Comparison of ENCODE assay signal across 8 cellular contexts in the genomic region with DNA sequence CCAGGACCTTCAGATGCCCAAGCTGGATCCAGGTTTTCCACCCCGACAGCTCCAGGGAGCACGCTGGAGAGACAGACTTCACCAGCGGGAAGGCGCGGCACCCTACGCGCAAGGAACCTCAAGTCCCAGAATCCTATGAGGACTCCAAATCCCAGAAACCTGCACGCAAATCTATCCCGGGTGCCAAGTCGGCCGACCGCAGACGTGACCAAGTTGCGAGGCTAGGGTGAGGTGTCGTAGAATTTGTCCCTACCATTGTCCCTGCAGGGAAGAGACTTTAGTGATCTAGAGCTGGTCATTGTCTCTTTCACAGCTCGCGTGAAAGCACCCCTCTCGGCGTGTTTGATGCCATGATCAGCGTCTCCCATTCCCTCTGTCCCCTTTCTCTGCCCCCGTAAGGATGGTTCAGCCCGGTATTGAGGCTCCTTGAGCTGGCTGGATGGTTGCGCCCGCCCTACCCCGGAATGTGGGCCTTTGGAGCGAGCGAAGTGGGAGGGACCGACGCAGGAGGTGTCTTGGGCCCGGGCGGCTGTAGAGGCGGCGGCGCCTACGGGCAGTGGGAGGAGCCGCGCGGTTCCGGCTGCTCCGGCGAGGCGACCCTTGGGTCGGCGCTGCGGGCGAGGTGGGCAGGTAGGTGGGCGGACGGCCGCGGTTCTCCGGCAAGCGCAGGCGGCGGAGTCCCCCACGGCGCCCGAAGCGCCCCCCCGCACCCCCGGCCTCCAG. TPM values are rescaled to one million over a fixed set of nuclear protein-coding genes. Genes with fewer than 3 reads are reported as not detected.
DNase-seq lines count a peak whose midpoint lies in the region; ATAC-seq, FAIRE-seq and TF ChIP-seq lines count a peak whose summit lies in the region.

A gene (plus strand): TSS at position 501 of the 723 bp plus-strand sequence. CDS start 246 bp downstream, outside the sequence.

- peak within 1 kb of the TSS; percentile 86 to 98 (median 92) for H3K9ac ChIP-seq in skeletal muscle tissue (ENCODE audit: low read depth in 1 of 3, low read length in 3 of 3)

- intact Hi-C loops in breast epithelium (cut with DNase I; ENCODE audit: low total_unique reads), result no loop called here

- TF ChIP-seq EP300 in A549 (IDR thresholded peaks at IDR 0.05), result no peak

- under 1% methylated on average over 23 of the region's 60 CpGs for WGBS in A549 (ENCODE audit: missing lambda C conversion rate)

- H3K4me3 ChIP-seq in A549, result peak within 1 kb of the TSS; percentile 82
- H3K4me3 ChIP-seq in breast epithelium, result peak within 1 kb of the TSS; percentile 76 to 99 (median 95)
- H3K4me3 ChIP-seq in iPS-18c (ENCODE audit: insufficient read depth, low read depth, low read length), result peak within 1 kb of the TSS; percentile 84
- peak within 1 kb of the TSS; percentile 81 to 91 (median 86) for H3K4me3 ChIP-seq in skeletal muscle tissue (ENCODE audit: low read length in 3 of 3)

- ATAC-seq in A549, result peak; percentile 96 to 97
- ATAC-seq in GM18861 (IDR thresholded peaks at IDR 0.05; ENCODE audit: unreplicated experiment), result peak; percentile 94
- ATAC-seq in HG03097 (IDR thresholded peaks at IDR 0.05; ENCODE audit: low FRiP score, unreplicated experiment), result peak; percentile 92

- peak within 1 kb of the TSS; percentile 74 for H3K4me2 ChIP-seq in A549

- H3K36me3 ChIP-seq in breast epithelium (no peaks in the 10 kb centered on the region), skeletal muscle tissue (ENCODE audit: control insufficient read depth in 3 of 3, insufficient read depth in 3 of 3, low read length in 3 of 3) (no peaks in the 10 kb centered on the region)

- POLR2A ChIA-PET in A549 (lab: Yijun Ruan, JAX), result interaction anchor here (0.6 to 2.0 kb wide), 7 partner anchors 11 to 648 kb away, joined by 3 to 11 read pairs (median 4); a partner anchor contains a TSS

- peak; percentile 98 for DNase-seq in A549 (ENCODE audit: low read depth in 1 of 2, low spot score in 1 of 2)
- peak; percentile 98 for DNase-seq in NCI-H2171 treated with DMSO at 0.1 percent for 48 hours (lab: John Stamatoyannopoulos, UW)
- peak; percentile 91 to 93 for DNase-seq in breast epithelium (ENCODE audit: low spot score in 2 of 2)

- CTCF ChIA-PET in A549 (lab: Yijun Ruan, JAX), result interaction anchor here (0.7 to 2.1 kb wide), 5 partner anchors 9 to 46 kb away, joined by 3 to 4 read pairs (median 4); no protein-coding TSS in a partner anchor

- TF ChIP-seq CTCF in A549 (IDR thresholded peaks at IDR 0.05) (no peak), VCaP (conservative IDR thresholded peaks at IDR 0.05) (no peak), breast epithelium (IDR thresholded peaks at IDR 0.05) (peak in 1 of 3 donors; percentile 19)

- H3K4me1 ChIP-seq in A549, result peaks cover 27% of the 10 kb centered on the region
- H3K4me1 ChIP-seq in breast epithelium, result no peaks in the 10 kb centered on the region
- peaks cover 0 to 7% (median 4%) of the 10 kb centered on the region in 3 donors for H3K4me1 ChIP-seq in skeletal muscle tissue (ENCODE audit: control insufficient read depth in 3 of 3, insufficient read depth in 3 of 3, low read length in 3 of 3)

- TF ChIP-seq RAD21 in A549 (conservative IDR thresholded peaks at IDR 0.05 in 1 of 2, IDR thresholded peaks at IDR 0.05 in 1 of 2), result no peak

- H3K9me3 ChIP-seq in A549, result no peaks in the 10 kb centered on the region
- H3K9me3 ChIP-seq in breast epithelium, result no peaks in the 10 kb centered on the region
- H3K9me3 ChIP-seq in iPS-18c (ENCODE audit: control insufficient read depth, insufficient read depth, low read length), result no peaks in the 10 kb centered on the region
- no peaks in the 10 kb centered on the region for H3K9me3 ChIP-seq in skeletal muscle tissue (ENCODE audit: control insufficient read depth in 3 of 3, low read length in 3 of 3)

- H3K27ac ChIP-seq in A549, result peak within 1 kb of the TSS; percentile 97 to 98
- H3K27ac ChIP-seq in VCaP, result peak within 1 kb of the TSS; percentile 93
- H3K27ac ChIP-seq in breast epithelium, result peak within 1 kb of the TSS; percentile 95 to 97
- peak within 1 kb of the TSS; percentile 89 for H3K27ac ChIP-seq in skeletal muscle tissue (ENCODE audit: low read depth, low read length)

- peak; percentile 72 for TF ChIP-seq POLR2A in A549 (IDR thresholded peaks at IDR 0.05; ENCODE audit: low read length)
- no peak for TF ChIP-seq POLR2A in breast epithelium (IDR thresholded peaks at IDR 0.05)

- H3K27me3 ChIP-seq in breast epithelium (no peaks in the 10 kb centered on the region), skeletal muscle tissue (ENCODE audit: control insufficient read depth in 3 of 3, insufficient read depth in 3 of 3, low read length in 3 of 3) (no peaks in the 10 kb centered on the region)

- FAIRE-seq in A549 (lab: Jason Lieb, UNC), result peak; percentile 51

TF ChIP-seq in A549, 52 proteins besides CTCF, POLR2A, EP300 and RAD21 (continues in another document):
- TF ChIP-seq GATA3 (IDR thresholded peaks at IDR 0.05; ENCODE audit: borderline replicate concordance) (peak; percentile 94), NR3C1 (IDR thresholded peaks at IDR 0.05) (no peak), POLR2AphosphoS2 (conservative IDR thresholded peaks at IDR 0.05; ENCODE audit: low read length) (no peak), HEYL (CRISPR knock-in tag; IDR thresholded peaks at IDR 0.05) (no peak), HOXB5 (CRISPR knock-in tag; IDR thresholded peaks at IDR 0.05) (no peak), KDM5A (IDR thresholded peaks at IDR 0.05) (no peak), JUN (IDR thresholded peaks at IDR 0.05) (peak; percentile 56 to 65; a peak in 4 of 5 replicates), CBX2 (IDR thresholded peaks at IDR 0.05; ENCODE audit: borderline replicate concordance, low read depth) (no peak), HOXA7 (CRISPR knock-in tag; IDR thresholded peaks at IDR 0.05) (no peak), CHD2 (IDR thresholded peaks at IDR 0.05; ENCODE audit: low read length, partially characterized antibody) (no peak), BHLHE40 (IDR thresholded peaks at IDR 0.05; ENCODE audit: low read depth, low read length) (peak; percentile 86), NPAS2 (CRISPR knock-in tag; IDR thresholded peaks at IDR 0.05; ENCODE audit: borderline replicate concordance) (no peak), TFCP2L1 (CRISPR knock-in tag; IDR thresholded peaks at IDR 0.05) (no peak)
- TF ChIP-seq, protein P1, sequence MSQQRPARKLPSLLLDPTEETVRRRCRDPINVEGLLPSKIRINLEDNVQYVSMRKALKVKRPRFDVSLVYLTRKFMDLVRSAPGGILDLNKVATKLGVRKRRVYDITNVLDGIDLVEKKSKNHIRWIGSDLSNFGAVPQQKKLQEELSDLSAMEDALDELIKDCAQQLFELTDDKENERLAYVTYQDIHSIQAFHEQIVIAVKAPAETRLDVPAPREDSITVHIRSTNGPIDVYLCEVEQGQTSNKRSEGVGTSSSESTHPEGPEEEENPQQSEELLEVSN (IDR thresholded peaks at IDR 0.05; ENCODE audit: borderline replicate concordance, low read depth), result peak; percentile 36; the same call in 1 of the 2 replicates
- TF ChIP-seq, protein P2, sequence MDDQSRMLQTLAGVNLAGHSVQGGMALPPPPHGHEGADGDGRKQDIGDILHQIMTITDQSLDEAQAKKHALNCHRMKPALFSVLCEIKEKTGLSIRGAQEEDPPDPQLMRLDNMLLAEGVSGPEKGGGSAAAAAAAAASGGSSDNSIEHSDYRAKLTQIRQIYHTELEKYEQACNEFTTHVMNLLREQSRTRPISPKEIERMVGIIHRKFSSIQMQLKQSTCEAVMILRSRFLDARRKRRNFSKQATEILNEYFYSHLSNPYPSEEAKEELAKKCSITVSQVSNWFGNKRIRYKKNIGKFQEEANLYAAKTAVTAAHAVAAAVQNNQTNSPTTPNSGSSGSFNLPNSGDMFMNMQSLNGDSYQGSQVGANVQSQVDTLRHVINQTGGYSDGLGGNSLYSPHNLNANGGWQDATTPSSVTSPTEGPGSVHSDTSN (IDR thresholded peaks at IDR 0.05), result no peak
- TF ChIP-seq, protein P3, sequence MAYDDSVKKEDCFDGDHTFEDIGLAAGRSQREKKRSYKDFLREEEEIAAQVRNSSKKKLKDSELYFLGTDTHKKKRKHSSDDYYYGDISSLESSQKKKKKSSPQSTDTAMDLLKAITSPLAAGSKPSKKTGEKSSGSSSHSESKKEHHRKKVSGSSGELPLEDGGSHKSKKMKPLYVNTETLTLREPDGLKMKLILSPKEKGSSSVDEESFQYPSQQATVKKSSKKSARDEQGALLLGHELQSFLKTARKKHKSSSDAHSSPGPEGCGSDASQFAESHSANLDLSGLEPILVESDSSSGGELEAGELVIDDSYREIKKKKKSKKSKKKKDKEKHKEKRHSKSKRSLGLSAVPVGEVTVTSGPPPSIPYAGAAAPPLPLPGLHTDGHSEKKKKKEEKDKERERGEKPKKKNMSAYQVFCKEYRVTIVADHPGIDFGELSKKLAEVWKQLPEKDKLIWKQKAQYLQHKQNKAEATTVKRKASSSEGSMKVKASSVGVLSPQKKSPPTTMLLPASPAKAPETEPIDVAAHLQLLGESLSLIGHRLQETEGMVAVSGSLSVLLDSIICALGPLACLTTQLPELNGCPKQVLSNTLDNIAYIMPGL (CRISPR knock-in tag; IDR thresholded peaks at IDR 0.05; ENCODE audit: borderline replicate concordance), result no peak
- TF ChIP-seq, protein P4, sequence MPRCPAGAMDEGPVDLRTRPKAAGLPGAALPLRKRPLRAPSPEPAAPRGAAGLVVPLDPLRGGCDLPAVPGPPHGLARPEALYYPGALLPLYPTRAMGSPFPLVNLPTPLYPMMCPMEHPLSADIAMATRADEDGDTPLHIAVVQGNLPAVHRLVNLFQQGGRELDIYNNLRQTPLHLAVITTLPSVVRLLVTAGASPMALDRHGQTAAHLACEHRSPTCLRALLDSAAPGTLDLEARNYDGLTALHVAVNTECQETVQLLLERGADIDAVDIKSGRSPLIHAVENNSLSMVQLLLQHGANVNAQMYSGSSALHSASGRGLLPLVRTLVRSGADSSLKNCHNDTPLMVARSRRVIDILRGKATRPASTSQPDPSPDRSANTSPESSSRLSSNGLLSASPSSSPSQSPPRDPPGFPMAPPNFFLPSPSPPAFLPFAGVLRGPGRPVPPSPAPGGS (IDR thresholded peaks at IDR 0.05), result no peak
- TF ChIP-seq, protein P5, sequence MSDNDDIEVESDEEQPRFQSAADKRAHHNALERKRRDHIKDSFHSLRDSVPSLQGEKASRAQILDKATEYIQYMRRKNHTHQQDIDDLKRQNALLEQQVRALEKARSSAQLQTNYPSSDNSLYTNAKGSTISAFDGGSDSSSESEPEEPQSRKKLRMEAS (IDR thresholded peaks at IDR 0.05), result peak; percentile 86

RNA-seq across cellular contexts. Expression of the gene that starts here (rescaled TPM):
- polyA plus RNA-seq in A549 (2011; rRNA removed) (31.2 and 52.6 TPM in 2 replicates), A549 (2017; fragmentation: RNase III; extraction: RNeasy Plus Mini Kit Qiagen cat#74134 plus additional on column Dnase treatment) (19.2 to 20.8 TPM (median 19.7 TPM) in 3 replicates)
- 8.4 and 9.9 TPM in 2 replicates for polyA plus RNA-seq in A549 (2012; cell fraction: cytosol; rRNA removed)
- 8.6 and 14.0 TPM in 2 replicates for polyA plus RNA-seq in A549 (2012; cell fraction: nucleus; rRNA removed)
- polyA minus RNA-seq in A549 (2011; rRNA and poly(A)+ RNA removed), result 19.2 and 24.4 TPM in 2 replicates
- total RNA-seq in breast epithelium (10 to 100 TPM; 19.4 to 68.3 (median 61.9) TPM), skeletal muscle tissue (21.9 TPM)

Comparison
In these comparisons a context has a peak if more than half of its experiments do, and no peak if none do; other contexts are left out.
1. Peak in every context shown above with its lines: DNase-seq, ATAC-seq, H3K4me3 ChIP-seq and H3K27ac ChIP-seq.